Comparison of ENCODE assay signal across 33 cellular contexts in the genomic region with DNA sequence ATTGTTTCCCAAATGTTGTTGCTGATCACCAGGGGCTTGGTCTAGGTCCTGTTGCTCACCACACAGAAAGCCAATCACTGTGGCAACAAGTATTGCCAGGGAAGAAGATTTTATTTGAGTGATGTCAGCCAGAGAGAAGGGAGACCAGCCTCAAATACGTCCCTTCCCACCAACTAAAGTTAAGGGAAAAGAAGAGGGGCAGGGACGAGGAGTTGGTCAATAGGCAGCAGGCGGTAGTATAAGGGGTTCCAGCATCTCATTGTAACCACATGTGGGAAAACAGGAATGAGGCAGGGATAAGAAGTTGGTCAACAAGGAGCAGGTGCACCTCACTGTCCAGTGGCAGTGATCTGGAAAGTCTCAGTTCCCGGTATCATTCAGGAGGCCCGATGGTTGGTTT.
"Had no signal": no experiment of that assay in that cellular context is flagged by ENCODE, and none has a peak within 500 bp of the region (broad histone marks: within the 10 kb centered on the region; RNA-seq: fewer than 3 reads in every experiment).

No MANE protein-coding gene starts in this region.

- H3K9me3 Mint-ChIP-seq: activated CD4-positive, alpha-beta T cell treated with anti-CD3 and anti-CD28 coated beads, Interleukin-2, amount 10 ng/mL, durations not matched to agents 24 days and 14 days had no signal

- H3K27me3 ChIP-seq: adrenal gland, body of pancreas, breast epithelium, Peyer's patch, SJSA1 had no signal

- DNase-seq: activated CD4-positive, alpha-beta T cell treated with anti-CD3 and anti-CD28 coated beads, Interleukin-2, amount 10 ng/mL, durations not matched to agents 24 days and 14 days; activated CD4-positive, alpha-beta T cell treated with anti-CD3 and anti-CD28 coated beads, Interleukin-2, amount 50 U/mL, for 4 hours; activated CD8-positive, alpha-beta T cell treated with anti-CD3 and anti-CD28 coated beads for 36 hours; activated gamma-delta T cell treated with Interleukin-2 at 50 U/mL for 16 hours; activated naive CD4-positive, alpha-beta T cell treated with anti-CD3 and anti-CD28 coated beads for 36 hours; activated T-cell treated with anti-CD3 and anti-CD28 coated beads for 4 hours; activated T-cell treated with anti-CD3 and anti-CD28 coated beads, Interleukin-2, amount 50 U/mL, for 4 hours; body of pancreas; Kasumi-1; KG1; MM.1S; MV-4-11; NCI-H1092; NCI-H1436 treated with DMSO at 0.1 percent for 48 hours; NCI-H1694 treated with DMSO at 0.1 percent for 48 hours; NCI-H2029; NCI-H510A; NCI-H526; NCI-H748 treated with DMSO at 0.1 percent for 48 hours; NK-92 treated with Interleukin-12 subunit alpha and Interleukin-12 subunit beta, amount 100 ng/mL, for 24 hours; PC-3; RPMI8226; SHP77 treated with DMSO at 0.1 percent for 48 hours; SK-N-SH; T-cell; T-helper 17 cell; WERI-Rb-1 had no signal

- H3K4me3 Mint-ChIP-seq: activated CD4-positive, alpha-beta T cell treated with anti-CD3 and anti-CD28 coated beads, Interleukin-2, amount 10 ng/mL, durations not matched to agents 24 days and 14 days; activated CD8-positive, alpha-beta T cell treated with anti-CD3 and anti-CD28 coated beads for 36 hours; activated naive CD4-positive, alpha-beta T cell treated with anti-CD3 and anti-CD28 coated beads for 36 hours; activated T-cell treated with anti-CD3 and anti-CD28 coated beads, Interleukin-2, amount 50 U/mL, for 4 hours; activated T-helper 1 cell treated with anti-CD3 and anti-CD28 coated beads, Interleukin-12 subunit alpha, Interleukin-12 subunit beta, Interleukin-2, Interleukin-4 antibody, amounts not matched to agents 30 ng/mL and 10 ng/mL and 1 ng/mL, durations not matched to agents 14 hours and 24 hours and 36 hours; T-cell; T-helper 17 cell had no signal

- H3K9ac ChIP-seq: SK-N-SH had no signal

- H3K9me3 ChIP-seq: adrenal gland, SK-N-SH had no signal

- H3K36me3 Mint-ChIP-seq: T-cell had no signal

- H3K27ac Mint-ChIP-seq: activated CD4-positive, alpha-beta T cell treated with anti-CD3 and anti-CD28 coated beads, Interleukin-2, amount 10 ng/mL, durations not matched to agents 24 days and 14 days; activated CD8-positive, alpha-beta T cell treated with anti-CD3 and anti-CD28 coated beads for 36 hours; activated naive CD4-positive, alpha-beta T cell treated with anti-CD3 and anti-CD28 coated beads for 36 hours; activated naive CD4-positive, alpha-beta T cell treated with anti-CD3 and anti-CD28 coated beads, Interleukin-2, amount 50 U/mL, for 72 hours; activated T-helper 1 cell treated with anti-CD3 and anti-CD28 coated beads, Interleukin-12 subunit alpha, Interleukin-12 subunit beta, Interleukin-2, Interleukin-4 antibody, amounts not matched to agents 30 ng/mL and 10 ng/mL and 1 ng/mL, durations not matched to agents 14 hours and 24 hours and 36 hours; T-cell; T-helper 17 cell had no signal

- H3K4me3 ChIP-seq: adrenal gland, body of pancreas, breast epithelium, Peyer's patch, SJSA1 had no signal

- H3K4me1 ChIP-seq: adrenal gland, body of pancreas, breast epithelium, Peyer's patch, SJSA1 had no signal

- H3K27me3 Mint-ChIP-seq: activated CD4-positive, alpha-beta T cell treated with anti-CD3 and anti-CD28 coated beads, Interleukin-2, amount 10 ng/mL, durations not matched to agents 24 days and 14 days; activated CD8-positive, alpha-beta T cell treated with anti-CD3 and anti-CD28 coated beads for 36 hours; T-cell; T-helper 17 cell had no signal

- H3K4me1 Mint-ChIP-seq: activated CD4-positive, alpha-beta T cell treated with anti-CD3 and anti-CD28 coated beads, Interleukin-2, amount 10 ng/mL, durations not matched to agents 24 days and 14 days had no signal

- H3K36me3 ChIP-seq: breast epithelium, WERI-Rb-1 had no signal

- H3K4me2 ChIP-seq: SK-N-SH had no signal

- ATAC-seq: activated CD8-positive, alpha-beta T cell treated with anti-CD3 and anti-CD28 coated beads for 36 hours; activated naive CD4-positive, alpha-beta T cell treated with anti-CD3 and anti-CD28 coated beads, Interleukin-2, amount 50 U/mL, for 72 hours; activated T-cell treated with anti-CD3 and anti-CD28 coated beads, Interleukin-2, amount 50 U/mL, for 4 hours; body of pancreas; PC-3; T-cell; T-helper 17 cell had no signal

- H3K27ac ChIP-seq: adrenal gland, body of pancreas, breast epithelium, Peyer's patch, SJSA1, WERI-Rb-1 had no signal
